19 cellular contexts compared by ENCODE assay signal in the genomic region with DNA sequence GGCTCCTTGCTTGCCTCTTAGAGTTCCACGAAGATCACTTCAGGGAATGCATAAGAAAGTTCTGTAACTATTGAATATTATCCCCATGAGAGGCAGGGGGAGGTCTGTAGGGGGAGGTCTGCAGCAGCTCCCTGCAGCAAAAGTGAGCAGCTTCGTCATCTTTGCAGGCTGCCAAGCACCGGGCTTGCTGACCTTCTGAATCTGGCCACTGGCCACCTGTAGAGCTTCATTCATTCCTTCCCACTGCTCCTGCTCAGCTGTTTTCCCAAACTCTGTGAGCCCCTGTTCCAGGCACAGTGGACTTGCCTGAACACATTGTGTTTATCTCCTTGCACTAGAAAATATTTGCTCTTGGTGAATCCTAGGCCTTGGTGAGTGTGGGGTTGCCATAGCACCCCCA.
"Had no signal": no experiment of that assay in that cellular context is flagged by ENCODE, and none has a peak within 500 bp of the region (broad histone marks: within the 10 kb centered on the region; RNA-seq: fewer than 3 reads in every experiment).

No MANE protein-coding gene starts in this region.

- H3K27me3 ChIP-seq: heart right ventricle, suprapubic skin, thyroid gland, upper lobe of right lung, vagina had no signal

- H3K27ac Mint-ChIP-seq: naive B cell, nephron had no signal

- FAIRE-seq: endometrium, frontal cortex had no signal

- H3K4me1 Mint-ChIP-seq: naive B cell, nephron had no signal

- H3K4me2 ChIP-seq: smooth muscle cell had no signal

- DNase-seq: effector memory CD4-positive, alpha-beta T cell; heart right ventricle; islet precursor cell; left ventricle myocardium inferior; mesendoderm; naive B cell; right cardiac atrium; stimulated activated CD4-positive, alpha-beta T cell treated with anti-CD3 and anti-CD28 coated beads, Interleukin-2, amount 100 ng/mL, for 48 hours; stimulated activated naive CD8-positive, alpha-beta T cell treated with anti-CD3 and anti-CD28 coated beads, Interleukin-15, Interleukin-2, amounts not matched to agents 100 U/mL and 50 U/mL, for 24 hours; thyroid gland; upper lobe of right lung had no signal

- H3K9me3 ChIP-seq: suprapubic skin, thyroid gland, upper lobe of right lung, vagina had no signal

- H3K36me3 ChIP-seq: heart right ventricle, left ventricle myocardium inferior, suprapubic skin, thyroid gland, upper lobe of right lung, vagina had no signal

- H3K4me1 ChIP-seq: heart right ventricle, left ventricle myocardium inferior, suprapubic skin, thyroid gland, upper lobe of right lung, vagina had no signal

- H3K4me3 ChIP-seq: heart right ventricle, left ventricle myocardium inferior, lung, smooth muscle cell, suprapubic skin, thyroid gland, upper lobe of right lung, vagina had no signal

- H3K4me3 Mint-ChIP-seq: naive B cell, nephron had no signal

- ATAC-seq: esophagus mucosa; stimulated activated naive CD8-positive, alpha-beta T cell treated with anti-CD3 and anti-CD28 coated beads, Interleukin-15, Interleukin-2, amounts not matched to agents 100 U/mL and 50 U/mL, for 24 hours; upper lobe of right lung had no signal

- H3K27ac ChIP-seq: heart right ventricle, left ventricle myocardium inferior, suprapubic skin, thyroid gland, upper lobe of right lung, vagina had no signal
